Comparison of ENCODE assay signal across 15 cellular contexts in the genomic region with DNA sequence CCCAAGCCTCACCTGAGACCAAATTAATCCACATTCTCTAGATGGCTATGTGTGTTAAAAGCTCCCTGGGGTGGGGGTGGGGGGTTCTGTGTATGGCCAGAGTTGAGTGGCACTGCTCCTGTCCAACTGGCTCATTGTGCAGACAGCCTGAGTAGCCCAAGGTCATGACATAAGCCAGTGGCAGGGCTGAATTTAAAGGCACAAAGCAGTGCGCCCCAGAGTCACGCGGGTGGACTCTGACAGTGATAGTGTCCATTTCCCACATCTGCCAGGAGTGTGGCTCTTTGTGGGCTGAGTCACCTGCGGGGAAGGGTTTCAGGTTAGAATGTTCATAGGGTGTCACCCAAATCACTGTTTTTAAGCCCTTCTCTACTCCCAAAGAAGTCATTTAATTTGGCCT. TPM values are rescaled to one million over a fixed set of nuclear protein-coding genes. Genes with fewer than 3 reads are reported as not detected.
DNase-seq lines count a peak whose midpoint lies in the region; TF ChIP-seq lines count a peak whose summit lies in the region.
"Had no signal": no experiment of that assay in that cellular context is flagged by ENCODE, and none has a peak within 500 bp of the region (broad histone marks: within the 10 kb centered on the region; RNA-seq: fewer than 3 reads in every experiment).

No MANE protein-coding gene starts in this region.

- H3K9me3 Mint-ChIP-seq in endodermal cell, result no peaks in the 10 kb centered on the region
- H3K9me3 Mint-ChIP-seq in nephron, result no peaks in the 10 kb centered on the region
- no peaks in the 10 kb centered on the region for H3K9me3 Mint-ChIP-seq in activated T-helper 1 cell treated with anti-CD3 and anti-CD28 coated beads, Interleukin-12 subunit alpha, Interleukin-12 subunit beta, Interleukin-2, Interleukin-4 antibody, amounts not matched to agents 30 ng/mL and 10 ng/mL and 1 ng/mL, durations not matched to agents 14 hours and 24 hours and 36 hours
- H3K9me3 Mint-ChIP-seq: CD4-positive, CD25-positive, alpha-beta regulatory T cell; HFFc6 had no signal

- no peak overlapping the region for H3K4me3 ChIP-seq in endodermal cell (ENCODE audit: low read length)
- no peak overlapping the region for H3K4me3 ChIP-seq in tibial nerve
- H3K4me3 ChIP-seq: transverse colon had no signal

- intact Hi-C loops in activated T-helper 1 cell treated with anti-CD3 and anti-CD28 coated beads, Interleukin-12 subunit alpha, Interleukin-12 subunit beta, Interleukin-2, Interleukin-4 antibody, amounts not matched to agents 30 ng/mL and 10 ng/mL and 1 ng/mL, durations not matched to agents 14 hours and 24 hours and 36 hours (cut with micrococcal nuclease), result no loop called here

- TF ChIP-seq EP300 in tibial nerve (IDR thresholded peaks at IDR 0.05), result no peak

- H3K36me3 Mint-ChIP-seq in endodermal cell (ENCODE audit: low read depth) (no peaks in the 10 kb centered on the region), nephron (ENCODE audit: low read depth) (no peaks in the 10 kb centered on the region)
- no peaks in the 10 kb centered on the region for H3K36me3 Mint-ChIP-seq in activated T-helper 1 cell treated with anti-CD3 and anti-CD28 coated beads, Interleukin-12 subunit alpha, Interleukin-12 subunit beta, Interleukin-2, Interleukin-4 antibody, amounts not matched to agents 30 ng/mL and 10 ng/mL and 1 ng/mL, durations not matched to agents 14 hours and 24 hours and 36 hours (ENCODE audit: low read depth)
- H3K36me3 Mint-ChIP-seq: CD4-positive, CD25-positive, alpha-beta regulatory T cell had no signal

- TF ChIP-seq POLR2A in tibial nerve (IDR thresholded peaks at IDR 0.05), result no peak

- H3K9me3 ChIP-seq in endodermal cell (ENCODE audit: control insufficient read depth, low read length) (no peaks in the 10 kb centered on the region), tibial nerve (no peaks in the 10 kb centered on the region)
- H3K9me3 ChIP-seq: transverse colon had no signal

- H3K27ac ChIP-seq in endodermal cell (ENCODE audit: low read depth, low read length) (no peak overlapping the region), tibial nerve (peak overlapping the region in 3 of 4 donors; percentile 22 to 72 (median 38))
- H3K27ac ChIP-seq: 22Rv1, transverse colon had no signal

- H3K27me3 Mint-ChIP-seq in endodermal cell (ENCODE audit: insufficient read depth) (peaks cover 34% of the 10 kb centered on the region), nephron (ENCODE audit: low read depth) (no peaks in the 10 kb centered on the region)
- H3K27me3 Mint-ChIP-seq in activated T-helper 1 cell treated with anti-CD3 and anti-CD28 coated beads, Interleukin-12 subunit alpha, Interleukin-12 subunit beta, Interleukin-2, Interleukin-4 antibody, amounts not matched to agents 30 ng/mL and 10 ng/mL and 1 ng/mL, durations not matched to agents 14 hours and 24 hours and 36 hours (ENCODE audit: insufficient read depth), result peaks cover 9% of the 10 kb centered on the region

- H3K36me3 ChIP-seq in endodermal cell (ENCODE audit: control insufficient read depth, insufficient read depth, low read length) (no peaks in the 10 kb centered on the region), tibial nerve (no peaks in the 10 kb centered on the region)
- H3K36me3 ChIP-seq: transverse colon had no signal

- H3K4me1 Mint-ChIP-seq in endodermal cell, result peaks cover 22% of the 10 kb centered on the region
- H3K4me1 Mint-ChIP-seq in nephron, result peaks cover 62% of the 10 kb centered on the region
- H3K4me1 Mint-ChIP-seq in activated T-helper 1 cell treated with anti-CD3 and anti-CD28 coated beads, Interleukin-12 subunit alpha, Interleukin-12 subunit beta, Interleukin-2, Interleukin-4 antibody, amounts not matched to agents 30 ng/mL and 10 ng/mL and 1 ng/mL, durations not matched to agents 14 hours and 24 hours and 36 hours (ENCODE audit: low read depth), result no peaks in the 10 kb centered on the region
- H3K4me1 Mint-ChIP-seq: CD4-positive, CD25-positive, alpha-beta regulatory T cell had no signal

- TF ChIP-seq CTCF in endodermal cell (conservative IDR thresholded peaks at IDR 0.05), result no peak
- no peak for TF ChIP-seq CTCF in nephron (IDR thresholded peaks at IDR 0.05; ENCODE audit: unreplicated experiment in 3 of 3)
- no peak for TF ChIP-seq CTCF in tibial nerve (IDR thresholded peaks at IDR 0.05)

- H3K4me3 Mint-ChIP-seq in endodermal cell (no peak overlapping the region), nephron (no peak overlapping the region)
- H3K4me3 Mint-ChIP-seq in activated T-helper 1 cell treated with anti-CD3 and anti-CD28 coated beads, Interleukin-12 subunit alpha, Interleukin-12 subunit beta, Interleukin-2, Interleukin-4 antibody, amounts not matched to agents 30 ng/mL and 10 ng/mL and 1 ng/mL, durations not matched to agents 14 hours and 24 hours and 36 hours, result no peak overlapping the region
- H3K4me3 Mint-ChIP-seq: CD4-positive, CD25-positive, alpha-beta regulatory T cell; HFFc6 had no signal

- H3K9ac ChIP-seq in endodermal cell (ENCODE audit: extremely low read depth, low read length, poor library complexity, severe bottlenecking), result no peak overlapping the region

- DNase-seq in DMS 273 (lab: John Stamatoyannopoulos, UW; ENCODE audit: unreplicated experiment) (peak; percentile 12), DMS 273 treated with DMSO at 0.1 percent for 48 hours (lab: John Stamatoyannopoulos, UW) (no peak), endodermal cell (peak; percentile 48), tibial nerve (ENCODE audit: low spot score in 2 of 2) (no peak), NCI-H146 treated with DMSO at 0.1 percent for 48 hours (lab: John Stamatoyannopoulos, UW; ENCODE audit: unreplicated experiment) (no peak), cerebellar cortex (ENCODE audit: low spot score) (no peak)
- DNase-seq in activated T-helper 1 cell treated with anti-CD3 and anti-CD28 coated beads, Interleukin-12 subunit alpha, Interleukin-12 subunit beta, Interleukin-2, Interleukin-4 antibody, amounts not matched to agents 30 ng/mL and 10 ng/mL and 1 ng/mL, durations not matched to agents 14 hours and 24 hours and 36 hours (ENCODE audit: low spot score), result no peak
- DNase-seq: activated CD4-positive, alpha-beta T cell treated with anti-CD3 and anti-CD28 coated beads, Interleukin-2, amount 50 U/mL, for 4 hours; CD4-positive, CD25-positive, alpha-beta regulatory T cell; HFFc6; NCI-H187 treated with DMSO at 0.1 percent for 48 hours; T-helper 9 cell; transverse colon had no signal

- H3K4me1 ChIP-seq in endodermal cell (ENCODE audit: control insufficient read depth, insufficient read depth, low read length), result no peaks in the 10 kb centered on the region
- peaks cover 0 to 22% (median 10%) of the 10 kb centered on the region in 4 donors for H3K4me1 ChIP-seq in tibial nerve

- 92 to 100% methylated on average over 3 to 4 of the region's 4 CpGs for WGBS in endodermal cell (ENCODE audit: insufficient coverage in 1 of 2, insufficient read length in 1 of 2), 2 experiments
- 70 to 100% methylated on average over 2 to 4 of the region's 4 CpGs for WGBS in tibial nerve, 2 donors

- H3K27ac Mint-ChIP-seq in endodermal cell (no peak overlapping the region), nephron (peak overlapping the region; percentile 89 to 94 (median 91))
- H3K27ac Mint-ChIP-seq in activated T-helper 1 cell treated with anti-CD3 and anti-CD28 coated beads, Interleukin-12 subunit alpha, Interleukin-12 subunit beta, Interleukin-2, Interleukin-4 antibody, amounts not matched to agents 30 ng/mL and 10 ng/mL and 1 ng/mL, durations not matched to agents 14 hours and 24 hours and 36 hours, result no peak overlapping the region
- H3K27ac Mint-ChIP-seq: CD4-positive, CD25-positive, alpha-beta regulatory T cell; HFFc6 had no signal

- H3K27me3 ChIP-seq in endodermal cell (ENCODE audit: control insufficient read depth, insufficient read depth, low read length, poor library complexity, severe bottlenecking) (no peaks in the 10 kb centered on the region), tibial nerve (no peaks in the 10 kb centered on the region)
- H3K27me3 ChIP-seq: transverse colon had no signal

RNA-seq across cellular contexts. Expression of gene SCD5, which starts 45.4 kb away (rescaled TPM):
- total RNA-seq in endodermal cell (1 to 10 TPM; 3.2 to 5.2 TPM), tibial nerve (10 to 100 TPM; 27.6 to 79.3 (median 55.3) TPM)
- 20.3 TPM for polyA plus RNA-seq in endodermal cell (2013, experiment 1 of 2)
- 21.8 TPM for polyA plus RNA-seq in endodermal cell (2013, experiment 2 of 2)
- 0.44 and 0.70 TPM in 2 replicates for total RNA-seq in activated T-helper 1 cell treated with anti-CD3 and anti-CD28 coated beads, Interleukin-12 subunit alpha, Interleukin-12 subunit beta, Interleukin-2, Interleukin-4 antibody, amounts not matched to agents 30 ng/mL and 10 ng/mL and 1 ng/mL, durations not matched to agents 14 hours and 24 hours and 36 hours

Comparison
In these comparisons a context has a peak if more than half of its experiments do, and no peak if none do; other contexts are left out.
1. DNase-seq: peak in DMS 273 (single experiment) and endodermal cell (single experiment); none in DMS 273 treated with DMSO at 0.1 percent for 48 hours (single experiment), tibial nerve (0 of 2), NCI-H146 treated with DMSO at 0.1 percent for 48 hours (single experiment), cerebellar cortex (single experiment) and activated T-helper 1 cell treated with anti-CD3 and anti-CD28 coated beads, Interleukin-12 subunit alpha, Interleukin-12 subunit beta, Interleukin-2, Interleukin-4 antibody, amounts not matched to agents 30 ng/mL and 10 ng/mL and 1 ng/mL, durations not matched to agents 14 hours and 24 hours and 36 hours (single experiment).
2. H3K27ac Mint-ChIP-seq: peak in nephron (3 of 3); none in endodermal cell (single experiment) and activated T-helper 1 cell treated with anti-CD3 and anti-CD28 coated beads, Interleukin-12 subunit alpha, Interleukin-12 subunit beta, Interleukin-2, Interleukin-4 antibody, amounts not matched to agents 30 ng/mL and 10 ng/mL and 1 ng/mL, durations not matched to agents 14 hours and 24 hours and 36 hours (single experiment).
3. RNA of gene SCD5, which starts 45.4 kb away (total RNA-seq): 27.6 to 79.3 TPM in tibial nerve; 3.2 to 5.2 TPM in endodermal cell and 0.44 to 0.70 TPM in activated T-helper 1 cell treated with anti-CD3 and anti-CD28 coated beads, Interleukin-12 subunit alpha, Interleukin-12 subunit beta, Interleukin-2, Interleukin-4 antibody, amounts not matched to agents 30 ng/mL and 10 ng/mL and 1 ng/mL, durations not matched to agents 14 hours and 24 hours and 36 hours; every median in the first group is over 4 times any median in the second.